Comparison of ENCODE assay signal across 8 cellular contexts in genomic region chr11:116787786-116788486, GRCh38. TPM values are rescaled to one million over a fixed set of nuclear protein-coding genes. Genes with fewer than 3 reads are reported as not detected.
DNase-seq lines count a peak whose midpoint lies in the region; ATAC-seq and TF ChIP-seq lines count a peak whose summit lies in the region.

TSS of gene ZPR1 (minus strand) at chr11:116788023. CDS start at chr11:116787990, 33 bp downstream.

- no peaks in the 10 kb centered on the region for H3K9me2 ChIP-seq in OCI-LY7 (ENCODE audit: insufficient read depth, low read length)

- H3K4me3 ChIP-seq in OCI-LY7 (ENCODE audit: low read depth, low read length, poor library complexity, severe bottlenecking) (peak within 1 kb of the TSS; percentile 90), epithelial cell of esophagus (ENCODE audit: low read length) (peak within 1 kb of the TSS; percentile 89), mononuclear cell (ENCODE audit: low read length) (peak within 1 kb of the TSS; percentile 76)

- POLR2A ChIA-PET in OCI-LY7 (lab: Charles Lee): interaction anchor here (0.7 to 2.5 kb wide), 12 partner anchors 11 to 540 kb away, joined by 3 to 19 read pairs (median 4); partner anchors contain the start of genes APOA1, BUD13, CEP164 and PCSK7

- H3K9me3 ChIP-seq in OCI-LY7 (ENCODE audit: low read length): no peaks in the 10 kb centered on the region
- no peaks in the 10 kb centered on the region for H3K9me3 ChIP-seq in mononuclear cell (ENCODE audit: low read depth, low read length)

- H3K4me2 ChIP-seq in OCI-LY7 (ENCODE audit: low read length): peak within 1 kb of the TSS; percentile 81

- TSS peak; percentile 76 for BruUV-seq in OCI-LY7 (replicated peaks; lab: Mats Ljungman, UMichigan)

- H2AFZ ChIP-seq in OCI-LY7 (ENCODE audit: low read length): peak within 1 kb of the TSS; percentile 91

- peak; percentile 45 for DNase-seq in CMK (ENCODE audit: low read depth)
- DNase-seq in HT-29 (ENCODE audit: low spot score): peak; percentile 82
- DNase-seq in OCI-LY7 (ENCODE audit: low spot score): peak; percentile 74
- peak; percentile 80 for DNase-seq in activated T-cell treated with anti-CD3 and anti-CD28 coated beads for 24 hours (ENCODE audit: low read depth)
- peak; percentile 72 for DNase-seq in epithelial cell of esophagus (ENCODE audit: low read depth)
- DNase-seq in stimulated activated CD8-positive, alpha-beta memory T cell treated with anti-CD3 and anti-CD28 coated beads, Interleukin-2, amount 100 ng/mL, for 48 hours (ENCODE audit: low read depth in 2 of 2): peak; percentile 71 to 80

- H3K79me2 ChIP-seq in OCI-LY7 (ENCODE audit: insufficient read depth, low read depth, low read length): peaks cover 21% of the 10 kb centered on the region

- intact Hi-C loops in OCI-LY7 (cut with micrococcal nuclease; ENCODE audit: unreplicated experiment): loop anchor here (1.0 to 5.0 kb wide), 2 partner anchors 16 to 444 kb away; partner anchors contain the start of genes BUD13, PCSK7 and RNF214

- no peaks in the 10 kb centered on the region for H4K20me1 ChIP-seq in OCI-LY7 (ENCODE audit: insufficient read depth, low read length)

- no peak for TF ChIP-seq CTCF in OCI-LY7 (conservative IDR thresholded peaks at IDR 0.05; ENCODE audit: low read length)
- no peak for TF ChIP-seq CTCF in epithelial cell of esophagus (IDR thresholded peaks at IDR 0.05; ENCODE audit: insufficient read depth, low read depth, low read length, missing control alignments)

- CTCF ChIA-PET in OCI-LY7 (lab: Charles Lee; ENCODE audit: unreplicated experiment): interaction anchor here (0.8 to 1.2 kb wide), 2 partner anchors 16 to 48 kb away, joined by 4 to 5 read pairs; no protein-coding TSS in a partner anchor

- H3K27me3 ChIP-seq in mononuclear cell (ENCODE audit: insufficient read depth, low read length): no peaks in the 10 kb centered on the region

- H3K4me1 ChIP-seq in OCI-LY7 (ENCODE audit: insufficient read depth, low read length, poor library complexity, severe bottlenecking) (peaks cover 22% of the 10 kb centered on the region), mononuclear cell (ENCODE audit: insufficient read depth, low read length) (peaks cover 27% of the 10 kb centered on the region)

- peaks cover 39% of the 10 kb centered on the region for H3K36me3 ChIP-seq in OCI-LY7 (ENCODE audit: insufficient read depth, low read length)

- H3K27ac ChIP-seq in OCI-LY7 (ENCODE audit: low read depth, low read length, poor library complexity, severe bottlenecking): no peak within 1 kb of the TSS

- ATAC-seq in GM19467 (IDR thresholded peaks at IDR 0.05; ENCODE audit: unreplicated experiment): peak; percentile 81

RNA-seq across cellular contexts. Expression of gene ZPR1, which starts in this region (rescaled TPM):
- 56.3 and 60.7 TPM in 2 replicates for total RNA-seq in HT-29 (2014; rRNA removed; shearing (Covaris generic))
- total RNA-seq in OCI-LY7 (2014; rRNA removed; shearing (Covaris generic)): 57.4 and 65.0 TPM in 2 replicates
- total RNA-seq in OCI-LY7 (2022) (56.4 and 67.5 TPM in 2 replicates), mononuclear cell (49.2 TPM)
